ENCODE assay signal across 8 cellular contexts in genomic region chr13:28099396-28100148, GRCh38. TPM values are rescaled to one million over a fixed set of nuclear protein-coding genes. Genes with fewer than 3 reads are reported as not detected.
DNase-seq lines count a peak whose midpoint lies in the region; ATAC-seq, FAIRE-seq and TF ChIP-seq lines count a peak whose summit lies in the region.

No MANE protein-coding gene starts in this region.

- no peak overlapping the region for H3K9ac ChIP-seq in astrocyte (ENCODE audit: low read length)

- no peak for FAIRE-seq in astrocyte (lab: Jason Lieb, UNC)

- H3K4me2 ChIP-seq in astrocyte (ENCODE audit: low read length), result peak overlapping the region; percentile 84

- no peaks in the 10 kb centered on the region for H3K79me2 ChIP-seq in astrocyte (ENCODE audit: insufficient read depth, low read length)

- no peak for ATAC-seq in heart left ventricle
- no peak for ATAC-seq in left ventricle myocardium superior
- ATAC-seq in memory B cell (ENCODE audit: low read depth), result no peak

- peaks cover 47% of the 10 kb centered on the region for H3K27me3 Mint-ChIP-seq in astrocyte (ENCODE audit: low read depth, unreplicated experiment)
- H3K27me3 Mint-ChIP-seq in memory B cell, result peaks cover 7% of the 10 kb centered on the region
- H3K27me3 Mint-ChIP-seq in type B pancreatic cell, result peaks cover 87% of the 10 kb centered on the region

- H3K36me3 Mint-ChIP-seq in astrocyte (ENCODE audit: low read depth, unreplicated experiment) (no peaks in the 10 kb centered on the region), memory B cell (no peaks in the 10 kb centered on the region), type B pancreatic cell (no peaks in the 10 kb centered on the region)

- peak overlapping the region; percentile 72 for H3K4me3 Mint-ChIP-seq in astrocyte (ENCODE audit: unreplicated experiment)
- peak overlapping the region; percentile 82 for H3K4me3 Mint-ChIP-seq in memory B cell
- peak overlapping the region; percentile 83 for H3K4me3 Mint-ChIP-seq in type B pancreatic cell

- H3K27ac ChIP-seq in heart left ventricle, result no peak overlapping the region
- no peak overlapping the region for H3K27ac ChIP-seq in astrocyte (ENCODE audit: low read depth, low read length)

- H3K27me3 ChIP-seq in heart left ventricle (peaks cover 29 to 95% (median 60%) of the 10 kb centered on the region in 9 donors), astrocyte (ENCODE audit: insufficient read depth, low read length) (peaks cover 38% of the 10 kb centered on the region)

- H3K9me3 ChIP-seq in heart left ventricle (no peaks in the 10 kb centered on the region), astrocyte (ENCODE audit: insufficient read depth, low read depth, low read length) (no peaks in the 10 kb centered on the region)

- H3K27ac Mint-ChIP-seq in astrocyte (ENCODE audit: unreplicated experiment) (no peak overlapping the region), memory B cell (no peak overlapping the region), type B pancreatic cell (no peak overlapping the region)

- H3K36me3 ChIP-seq in heart left ventricle (no peaks in the 10 kb centered on the region), astrocyte (ENCODE audit: insufficient read depth, low read length) (no peaks in the 10 kb centered on the region)

- TF ChIP-seq CTCF in heart left ventricle (IDR thresholded peaks at IDR 0.05) (no peak), astrocyte (IDR thresholded peaks at IDR 0.05; ENCODE audit: insufficient read depth, low read depth, low read length) (no peak), type B pancreatic cell (conservative IDR thresholded peaks at IDR 0.05) (no peak)

- H3K4me1 Mint-ChIP-seq in astrocyte (ENCODE audit: low read depth, unreplicated experiment), result no peaks in the 10 kb centered on the region
- peaks cover 6% of the 10 kb centered on the region for H3K4me1 Mint-ChIP-seq in memory B cell
- no peaks in the 10 kb centered on the region for H3K4me1 Mint-ChIP-seq in type B pancreatic cell (ENCODE audit: unreplicated experiment)

- no peak for TF ChIP-seq POLR2A in heart left ventricle (IDR thresholded peaks at IDR 0.05)

- no peak for DNase-seq in heart left ventricle
- no peak for DNase-seq in left ventricle myocardium superior
- no peak for DNase-seq in astrocyte (ENCODE audit: low read depth)
- peak in 1 of 2 donors; percentile 4 for DNase-seq in memory B cell (ENCODE audit: low spot score in 2 of 2)
- DNase-seq in type B pancreatic cell (ENCODE audit: extremely low spot score, unreplicated experiment), result no peak
- DNase-seq in KG1 (lab: John Stamatoyannopoulos, UW), result no peak
- no peak for DNase-seq in cortex of kidney (lab: John Stamatoyannopoulos, UW)
- no peak for DNase-seq in effector CD4-positive, alpha-beta T cell

- peaks cover 4% of the 10 kb centered on the region for H3K9me3 Mint-ChIP-seq in astrocyte (ENCODE audit: unreplicated experiment)
- no peaks in the 10 kb centered on the region for H3K9me3 Mint-ChIP-seq in memory B cell
- H3K9me3 Mint-ChIP-seq in type B pancreatic cell, result no peaks in the 10 kb centered on the region

- H3K4me3 ChIP-seq in heart left ventricle (peak overlapping the region; percentile 11 to 63 (median 42)), astrocyte (ENCODE audit: insufficient read depth, low read depth, low read length) (peak overlapping the region; percentile 46)

- 8 to 19% (median 10%) methylated on average over 22 to 35 of the region's 35 CpGs for WGBS in heart left ventricle, 4 donors

- H3K4me1 ChIP-seq in heart left ventricle (peaks cover 0 to 34% (median 8%) of the 10 kb centered on the region in 12 donors), astrocyte (ENCODE audit: insufficient read depth, low read length) (no peaks in the 10 kb centered on the region)

- H2AFZ ChIP-seq in astrocyte (ENCODE audit: low read depth, low read length), result peak overlapping the region; percentile 71

- H4K20me1 ChIP-seq in astrocyte (ENCODE audit: insufficient read depth, low read length), result no peaks in the 10 kb centered on the region

- intact Hi-C loops in heart left ventricle (cut with DNase I), result no loop called here
- intact Hi-C loops in left ventricle myocardium superior (cut with micrococcal nuclease), result no loop called here

RNA-seq across cellular contexts. Expression of gene FLT3, which starts 0.8 kb away (rescaled TPM):
- total RNA-seq in heart left ventricle (under 1 TPM in 7 of 9 donors, not detected in 2; 0.09 to 0.48 (median 0.23) TPM), left ventricle myocardium superior (0.07 TPM), astrocyte (0.10 TPM in 1 of 2 replicates, not detected in the other), type B pancreatic cell (ENCODE audit: low replicate concordance) (not detected in 2 replicates)
- polyA plus RNA-seq in heart left ventricle, result under 1 TPM; 0.11 to 0.18 TPM

RNA-seq across cellular contexts. Expression of gene PAN3, which starts 38.8 kb away (rescaled TPM):
- 10 to 100 TPM in 3 of 9 donors, 1 to 10 TPM in 6; 7.4 to 18.8 (median 9.5) TPM for total RNA-seq in heart left ventricle
- polyA plus RNA-seq in heart left ventricle, result 1 to 10 TPM; 4.1 to 5.6 TPM
- 9.7 TPM for total RNA-seq in left ventricle myocardium superior
- 24.9 and 28.3 TPM in 2 replicates for total RNA-seq in astrocyte
- 32.8 and 37.4 TPM in 2 replicates for total RNA-seq in type B pancreatic cell (ENCODE audit: low replicate concordance)
